In the genomic region with DNA sequence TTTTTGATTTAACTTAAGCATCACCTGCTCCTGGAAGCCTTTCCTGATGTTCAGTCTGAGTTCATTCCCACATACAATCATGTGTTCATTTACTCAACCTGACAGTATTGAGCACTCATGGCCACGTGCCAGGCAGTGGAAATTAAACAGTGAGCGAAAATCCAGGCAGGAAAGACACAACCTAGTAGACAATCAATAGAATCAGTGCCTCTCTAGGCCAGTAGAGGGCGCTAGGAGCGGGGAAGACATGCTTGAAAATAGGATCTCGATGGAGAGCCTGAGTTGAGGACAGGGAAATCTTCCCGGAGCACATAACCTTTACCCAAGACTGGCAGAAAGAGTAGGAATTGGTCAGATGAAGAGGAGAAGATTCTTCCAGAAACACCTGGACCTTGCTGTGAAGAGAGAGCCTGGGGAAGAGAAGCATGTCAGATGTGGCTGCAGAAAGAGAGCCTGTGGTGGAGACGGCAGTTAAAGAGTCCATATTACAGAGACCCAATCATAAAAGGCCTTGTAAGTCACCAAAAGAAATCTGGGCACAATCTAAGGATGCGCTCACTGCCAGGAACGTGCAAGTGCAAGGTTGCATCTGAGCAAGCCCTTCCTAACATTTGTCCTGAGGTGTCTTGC, we compare ENCODE assay signal across 9 cellular contexts.
DNase-seq lines count a peak whose midpoint lies in the region; ATAC-seq and TF ChIP-seq lines count a peak whose summit lies in the region.
"Had no signal": no experiment of that assay in that cellular context is flagged by ENCODE, and none has a peak within 500 bp of the region (broad histone marks: within the 10 kb centered on the region; RNA-seq: fewer than 3 reads in every experiment).

No MANE protein-coding gene starts in this region.

- TF ChIP-seq POLR2A in gastrocnemius medialis (IDR thresholded peaks at IDR 0.05), result no peak

- H3K27me3 ChIP-seq in Loucy (ENCODE audit: insufficient read depth, low read length, poor library complexity, severe bottlenecking) (no peaks in the 10 kb centered on the region), heart right ventricle (no peaks in the 10 kb centered on the region), gastrocnemius medialis (no peaks in the 10 kb centered on the region)

- H3K27ac ChIP-seq in heart right ventricle (peak overlapping the region in 4 of 10 donors; percentile 3 to 28 (median 16)), gastrocnemius medialis (no peak overlapping the region)

- peak; percentile 85 for TF ChIP-seq CTCF in Loucy (conservative IDR thresholded peaks at IDR 0.05; ENCODE audit: low read length)
- peak; percentile 48 to 91 (median 83) for TF ChIP-seq CTCF in heart right ventricle (IDR thresholded peaks at IDR 0.05)
- TF ChIP-seq CTCF in gastrocnemius medialis (IDR thresholded peaks at IDR 0.05 in 4 of 5, conservative IDR thresholded peaks at IDR 0.05 in 1 of 5), result peak; percentile 21 to 52 (median 41)

- ATAC-seq in heart right ventricle (peak; percentile 57 to 72 (median 67)), gastrocnemius medialis (no peak), HG02623 (IDR thresholded peaks at IDR 0.05; ENCODE audit: unreplicated experiment) (no peak)

- H3K36me3 ChIP-seq in Loucy (ENCODE audit: insufficient read depth, low read length) (no peaks in the 10 kb centered on the region), heart right ventricle (peaks cover 0 to 5% (median 0%) of the 10 kb centered on the region in 9 donors), gastrocnemius medialis (no peaks in the 10 kb centered on the region)

- no peaks in the 10 kb centered on the region for H3K27me3 Mint-ChIP-seq in activated naive CD4-positive, alpha-beta T cell treated with anti-CD3 and anti-CD28 coated beads for 36 hours (ENCODE audit: low read depth)
- H3K27me3 Mint-ChIP-seq: central memory CD8-positive, alpha-beta T cell had no signal

- H3K9me2 ChIP-seq in Loucy (replicated peaks; ENCODE audit: low read depth, low read length), result no peaks in the 10 kb centered on the region

- no peak overlapping the region for H3K27ac Mint-ChIP-seq in activated naive CD4-positive, alpha-beta T cell treated with anti-CD3 and anti-CD28 coated beads for 36 hours

- H2AFZ ChIP-seq in Loucy (ENCODE audit: low read length), result no peak overlapping the region

- no peak overlapping the region for H3K4me2 ChIP-seq in Loucy (ENCODE audit: low read depth, low read length, poor library complexity, severe bottlenecking)

- in situ Hi-C loops in gastrocnemius medialis (cut with MboI; ENCODE audit: low sequenced_read_pairs in 4 of 4), result no loop called here

- H3K36me3 Mint-ChIP-seq in activated naive CD4-positive, alpha-beta T cell treated with anti-CD3 and anti-CD28 coated beads for 36 hours (ENCODE audit: low read depth), result no peaks in the 10 kb centered on the region

- H3K4me3 ChIP-seq in Loucy (ENCODE audit: low read length, poor library complexity, severe bottlenecking), result no peak overlapping the region
- no peak overlapping the region for H3K4me3 ChIP-seq in heart right ventricle
- H3K4me3 ChIP-seq in gastrocnemius medialis, result no peak overlapping the region

- CTCF ChIA-PET in activated naive CD4-positive, alpha-beta T cell treated with anti-CD3 and anti-CD28 coated beads for 36 hours (lab: Charles Lee), result interaction anchor here (0.6 to 3.6 kb wide), 9 partner anchors 14 to 541 kb away, joined by 3 to 22 read pairs (median 4); no protein-coding TSS in a partner anchor

- H3K79me2 ChIP-seq in Loucy (ENCODE audit: insufficient read depth, low read length), result no peaks in the 10 kb centered on the region

- H4K20me1 ChIP-seq in Loucy (ENCODE audit: insufficient read depth, low read length, poor library complexity, severe bottlenecking), result no peaks in the 10 kb centered on the region

- WGBS in heart right ventricle, 2 donors, result 35 to 39% methylated on average over 9 of the region's 9 CpGs

- no peaks in the 10 kb centered on the region for H3K4me1 Mint-ChIP-seq in activated naive CD4-positive, alpha-beta T cell treated with anti-CD3 and anti-CD28 coated beads for 36 hours (ENCODE audit: low read depth)

- no peaks in the 10 kb centered on the region for H3F3A ChIP-seq in Loucy (ENCODE audit: low read depth)

- intact Hi-C loops in activated naive CD4-positive, alpha-beta T cell treated with anti-CD3 and anti-CD28 coated beads for 36 hours (cut with micrococcal nuclease), result loop anchor here (1.0 to 2.0 kb wide), 4 partner anchors 121 to 678 kb away; no protein-coding TSS in a partner anchor
- intact Hi-C loops in heart right ventricle (cut with DNase I), result loop anchor here (1.0 to 10.0 kb wide), 8 partner anchors 100 to 530 kb away; a partner anchor contains a TSS
- intact Hi-C loops in gastrocnemius medialis (cut with DNase I; ENCODE audit: low total_unique reads), result no loop called here

- H3K4me1 ChIP-seq in Loucy (ENCODE audit: insufficient read depth, low read length, poor library complexity, severe bottlenecking) (no peaks in the 10 kb centered on the region), heart right ventricle (peaks cover 0 to 35% (median 7%) of the 10 kb centered on the region in 9 donors), gastrocnemius medialis (peaks cover 0 to 4% of the 10 kb centered on the region in 2 donors)

- no peak overlapping the region for H3K4me3 Mint-ChIP-seq in activated naive CD4-positive, alpha-beta T cell treated with anti-CD3 and anti-CD28 coated beads for 36 hours
- H3K4me3 Mint-ChIP-seq: central memory CD8-positive, alpha-beta T cell had no signal

- no peak overlapping the region for H3K9ac ChIP-seq in Loucy (ENCODE audit: low read depth, low read length, poor library complexity, severe bottlenecking)

- no peaks in the 10 kb centered on the region for H3K9me3 Mint-ChIP-seq in activated naive CD4-positive, alpha-beta T cell treated with anti-CD3 and anti-CD28 coated beads for 36 hours
- H3K9me3 Mint-ChIP-seq: central memory CD8-positive, alpha-beta T cell had no signal

- no peaks in the 10 kb centered on the region for H3K9me3 ChIP-seq in Loucy (ENCODE audit: insufficient read depth, low read depth, low read length)
- H3K9me3 ChIP-seq in heart right ventricle, result no peaks in the 10 kb centered on the region
- no peaks in the 10 kb centered on the region for H3K9me3 ChIP-seq in gastrocnemius medialis

- peak; percentile 67 for DNase-seq in activated naive CD4-positive, alpha-beta T cell treated with anti-CD3 and anti-CD28 coated beads for 36 hours
- DNase-seq in activated naive CD4-positive, alpha-beta T cell treated with Interleukin-2 at 50 U/mL for 16 hours, result no peak
- peak; percentile 17 for DNase-seq in activated CD8-positive, alpha-beta memory T cell treated with anti-CD3 and anti-CD28 coated beads, Interleukin-2, amount 50 U/mL, for 4 hours
- DNase-seq in heart right ventricle, result peak; percentile 29 to 80
- peak in 1 of 2 donors; percentile 10 for DNase-seq in gastrocnemius medialis
- DNase-seq in DMS114 treated with DMSO at 0.1 percent for 48 hours (lab: John Stamatoyannopoulos, UW; ENCODE audit: unreplicated experiment), result no peak

Comparison
In these comparisons a context has a peak if more than half of its experiments do, and no peak if none do; other contexts are left out.
1. DNase-seq: peak in activated naive CD4-positive, alpha-beta T cell treated with anti-CD3 and anti-CD28 coated beads for 36 hours (single experiment), activated CD8-positive, alpha-beta memory T cell treated with anti-CD3 and anti-CD28 coated beads, Interleukin-2, amount 50 U/mL, for 4 hours (single experiment) and heart right ventricle (2 of 2); none in activated naive CD4-positive, alpha-beta T cell treated with Interleukin-2 at 50 U/mL for 16 hours (single experiment) and DMS114 treated with DMSO at 0.1 percent for 48 hours (single experiment).
2. ATAC-seq: peak in heart right ventricle (8 of 8); none in gastrocnemius medialis (0 of 2) and HG02623 (single experiment).
3. Peak in every context shown above with its lines, with median percentiles within 50 percentile points of each other: CTCF ChIP-seq.